ENCODE assay signal across 1 cellular context in genomic region chr1:18901147-18901951, GRCh38.
TF ChIP-seq lines count a peak whose summit lies in the region.

No MANE protein-coding gene starts in this region.

TF ChIP-seq in HepG2, 621 proteins besides CTCF, POLR2A, EP300 and RAD21 (continued from another document and continues in another):
- TF ChIP-seq, protein P1, sequence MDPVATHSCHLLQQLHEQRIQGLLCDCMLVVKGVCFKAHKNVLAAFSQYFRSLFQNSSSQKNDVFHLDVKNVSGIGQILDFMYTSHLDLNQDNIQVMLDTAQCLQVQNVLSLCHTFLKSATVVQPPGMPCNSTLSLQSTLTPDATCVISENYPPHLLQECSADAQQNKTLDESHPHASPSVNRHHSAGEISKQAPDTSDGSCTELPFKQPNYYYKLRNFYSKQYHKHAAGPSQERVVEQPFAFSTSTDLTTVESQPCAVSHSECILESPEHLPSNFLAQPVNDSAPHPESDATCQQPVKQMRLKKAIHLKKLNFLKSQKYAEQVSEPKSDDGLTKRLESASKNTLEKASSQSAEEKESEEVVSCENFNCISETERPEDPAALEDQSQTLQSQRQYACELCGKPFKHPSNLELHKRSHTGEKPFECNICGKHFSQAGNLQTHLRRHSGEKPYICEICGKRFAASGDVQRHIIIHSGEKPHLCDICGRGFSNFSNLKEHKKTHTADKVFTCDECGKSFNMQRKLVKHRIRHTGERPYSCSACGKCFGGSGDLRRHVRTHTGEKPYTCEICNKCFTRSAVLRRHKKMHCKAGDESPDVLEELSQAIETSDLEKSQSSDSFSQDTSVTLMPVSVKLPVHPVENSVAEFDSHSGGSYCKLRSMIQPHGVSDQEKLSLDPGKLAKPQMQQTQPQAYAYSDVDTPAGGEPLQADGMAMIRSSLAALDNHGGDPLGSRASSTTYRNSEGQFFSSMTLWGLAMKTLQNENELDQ (CRISPR knock-in tag; IDR thresholded peaks at IDR 0.05; ENCODE audit: borderline replicate concordance) = no peak
- TF ChIP-seq PHF20 (CRISPR knock-in tag; IDR thresholded peaks at IDR 0.05) = no peak
- TF ChIP-seq, protein P2, sequence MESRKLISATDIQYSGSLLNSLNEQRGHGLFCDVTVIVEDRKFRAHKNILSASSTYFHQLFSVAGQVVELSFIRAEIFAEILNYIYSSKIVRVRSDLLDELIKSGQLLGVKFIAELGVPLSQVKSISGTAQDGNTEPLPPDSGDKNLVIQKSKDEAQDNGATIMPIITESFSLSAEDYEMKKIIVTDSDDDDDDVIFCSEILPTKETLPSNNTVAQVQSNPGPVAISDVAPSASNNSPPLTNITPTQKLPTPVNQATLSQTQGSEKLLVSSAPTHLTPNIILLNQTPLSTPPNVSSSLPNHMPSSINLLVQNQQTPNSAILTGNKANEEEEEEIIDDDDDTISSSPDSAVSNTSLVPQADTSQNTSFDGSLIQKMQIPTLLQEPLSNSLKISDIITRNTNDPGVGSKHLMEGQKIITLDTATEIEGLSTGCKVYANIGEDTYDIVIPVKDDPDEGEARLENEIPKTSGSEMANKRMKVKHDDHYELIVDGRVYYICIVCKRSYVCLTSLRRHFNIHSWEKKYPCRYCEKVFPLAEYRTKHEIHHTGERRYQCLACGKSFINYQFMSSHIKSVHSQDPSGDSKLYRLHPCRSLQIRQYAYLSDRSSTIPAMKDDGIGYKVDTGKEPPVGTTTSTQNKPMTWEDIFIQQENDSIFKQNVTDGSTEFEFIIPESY (CRISPR knock-in tag; IDR thresholded peaks at IDR 0.05) = peak; percentile 38; the same call in 1 of the 2 replicates
- no peak for TF ChIP-seq ZSCAN22 (CRISPR knock-in tag; IDR thresholded peaks at IDR 0.05)
- TF ChIP-seq YEATS4 (CRISPR knock-in tag; IDR thresholded peaks at IDR 0.05; ENCODE audit: borderline replicate concordance) = peak; percentile 55; the same call in 1 of the 2 replicates
- TF ChIP-seq ZNF432 (CRISPR knock-in tag; IDR thresholded peaks at IDR 0.05; ENCODE audit: borderline replicate concordance) = no peak
- TF ChIP-seq NR2F1 (CRISPR knock-in tag; IDR thresholded peaks at IDR 0.05) = peak; percentile 89 to 96
- no peak for TF ChIP-seq PHB2 (IDR thresholded peaks at IDR 0.05; ENCODE audit: partially characterized antibody)
- no peak; the same call in 1 of the 2 replicates for TF ChIP-seq ZNF431 (CRISPR knock-in tag; IDR thresholded peaks at IDR 0.05; ENCODE audit: borderline replicate concordance, low read depth)
- no peak for TF ChIP-seq ZNF121 (CRISPR knock-in tag; IDR thresholded peaks at IDR 0.05)
- TF ChIP-seq RFXAP (CRISPR knock-in tag; IDR thresholded peaks at IDR 0.05; ENCODE audit: borderline replicate concordance) = peak; percentile 55; the same call in 1 of the 2 replicates
- no peak for TF ChIP-seq ZNF496 (CRISPR knock-in tag; IDR thresholded peaks at IDR 0.05; ENCODE audit: insufficient replicate concordance)
- TF ChIP-seq SRSF1 (optimal IDR thresholded peaks at IDR 0.05; ENCODE audit: low read depth, low read length) = peak; percentile 62
- peak; percentile 88 for TF ChIP-seq CEBPB (IDR thresholded peaks at IDR 0.05; ENCODE audit: borderline replicate concordance, low read depth, low read length)
- no peak for TF ChIP-seq GZF1 (CRISPR knock-in tag; IDR thresholded peaks at IDR 0.05)
- no peak for TF ChIP-seq ZNF678 (CRISPR knock-in tag; IDR thresholded peaks at IDR 0.05)
- no peak for TF ChIP-seq SYNCRIP (IDR thresholded peaks at IDR 0.05; ENCODE audit: insufficient read depth, low read depth, low read length)
- TF ChIP-seq ASH2L (IDR thresholded peaks at IDR 0.05; ENCODE audit: insufficient read length, low read depth, low read length) = no peak
- TF ChIP-seq, protein P3, sequence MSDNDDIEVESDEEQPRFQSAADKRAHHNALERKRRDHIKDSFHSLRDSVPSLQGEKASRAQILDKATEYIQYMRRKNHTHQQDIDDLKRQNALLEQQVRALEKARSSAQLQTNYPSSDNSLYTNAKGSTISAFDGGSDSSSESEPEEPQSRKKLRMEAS (IDR thresholded peaks at IDR 0.05) = peak; percentile 75
- TF ChIP-seq ATF6 (CRISPR knock-in tag; conservative IDR thresholded peaks at IDR 0.05) = no peak
- TF ChIP-seq ZNF274 (CRISPR knock-in tag; IDR thresholded peaks at IDR 0.05) = no peak
- no peak for TF ChIP-seq LBX2 (CRISPR knock-in tag; IDR thresholded peaks at IDR 0.05; ENCODE audit: borderline replicate concordance)
- TF ChIP-seq, protein P4, sequence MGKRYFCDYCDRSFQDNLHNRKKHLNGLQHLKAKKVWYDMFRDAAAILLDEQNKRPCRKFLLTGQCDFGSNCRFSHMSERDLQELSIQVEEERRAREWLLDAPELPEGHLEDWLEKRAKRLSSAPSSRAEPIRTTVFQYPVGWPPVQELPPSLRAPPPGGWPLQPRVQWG (CRISPR knock-in tag; IDR thresholded peaks at IDR 0.05; ENCODE audit: borderline replicate concordance, low read depth) = no peak
- no peak for TF ChIP-seq RBAK (CRISPR knock-in tag; IDR thresholded peaks at IDR 0.05)
- TF ChIP-seq MTF1 (CRISPR knock-in tag; IDR thresholded peaks at IDR 0.05) = no peak
- TF ChIP-seq CHCHD3 (CRISPR knock-in tag; IDR thresholded peaks at IDR 0.05) = no peak
- TF ChIP-seq RFX5 (IDR thresholded peaks at IDR 0.05; ENCODE audit: low read depth, low read length) = no peak
- TF ChIP-seq HIVEP1 (CRISPR knock-in tag; IDR thresholded peaks at IDR 0.05) = peak; percentile 64; the same call in 1 of the 2 replicates
- TF ChIP-seq, protein P5, sequence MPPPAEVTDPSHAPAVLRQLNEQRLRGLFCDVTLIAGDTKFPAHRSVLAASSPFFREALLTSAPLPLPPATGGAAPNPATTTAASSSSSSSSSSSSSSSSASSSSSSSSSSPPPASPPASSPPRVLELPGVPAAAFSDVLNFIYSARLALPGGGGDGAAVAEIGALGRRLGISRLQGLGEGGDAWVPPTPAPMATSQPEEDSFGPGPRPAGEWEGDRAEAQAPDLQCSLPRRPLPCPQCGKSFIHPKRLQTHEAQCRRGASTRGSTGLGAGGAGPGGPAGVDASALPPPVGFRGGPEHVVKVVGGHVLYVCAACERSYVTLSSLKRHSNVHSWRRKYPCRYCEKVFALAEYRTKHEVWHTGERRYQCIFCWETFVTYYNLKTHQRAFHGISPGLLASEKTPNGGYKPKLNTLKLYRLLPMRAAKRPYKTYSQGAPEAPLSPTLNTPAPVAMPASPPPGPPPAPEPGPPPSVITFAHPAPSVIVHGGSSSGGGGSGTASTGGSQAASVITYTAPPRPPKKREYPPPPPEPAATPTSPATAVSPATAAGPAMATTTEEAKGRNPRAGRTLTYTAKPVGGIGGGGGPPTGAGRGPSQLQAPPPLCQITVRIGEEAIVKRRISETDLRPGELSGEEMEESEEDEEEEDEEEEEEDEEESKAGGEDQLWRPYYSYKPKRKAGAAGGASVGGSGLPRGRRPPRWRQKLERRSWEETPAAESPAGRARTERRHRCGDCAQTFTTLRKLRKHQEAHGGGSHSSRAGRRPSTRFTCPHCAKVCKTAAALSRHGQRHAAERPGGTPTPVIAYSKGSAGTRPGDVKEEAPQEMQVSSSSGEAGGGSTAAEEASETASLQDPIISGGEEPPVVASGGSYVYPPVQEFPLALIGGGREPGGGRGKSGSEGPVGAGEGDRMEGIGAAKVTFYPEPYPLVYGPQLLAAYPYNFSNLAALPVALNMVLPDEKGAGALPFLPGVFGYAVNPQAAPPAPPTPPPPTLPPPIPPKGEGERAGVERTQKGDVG (CRISPR knock-in tag; IDR thresholded peaks at IDR 0.05; ENCODE audit: borderline replicate concordance) = no peak
- 0 out of 2 replicates have a peak, but pooled peaks have one; percentile 75 for TF ChIP-seq PAF1 (CRISPR knock-in tag; IDR thresholded peaks at IDR 0.05)
- peak; percentile 97 for TF ChIP-seq MIXL1 (CRISPR knock-in tag; IDR thresholded peaks at IDR 0.05)
- peak; percentile 76 for TF ChIP-seq FOXO1 (CRISPR knock-in tag; IDR thresholded peaks at IDR 0.05)
- TF ChIP-seq POLR2AphosphoS2 (IDR thresholded peaks at IDR 0.05; ENCODE audit: low read depth, low read length) = no peak
- TF ChIP-seq ZFX (CRISPR knock-in tag; IDR thresholded peaks at IDR 0.05; ENCODE audit: low read depth) = peak; percentile 59; the same call in 1 of the 2 replicates
- TF ChIP-seq SRF (IDR thresholded peaks at IDR 0.05; ENCODE audit: low read depth, low read length) = no peak
- TF ChIP-seq NR3C1 (CRISPR knock-in tag; IDR thresholded peaks at IDR 0.05) = no peak
- peak; percentile 84 for TF ChIP-seq ARID5B (CRISPR knock-in tag; IDR thresholded peaks at IDR 0.05)
- no peak for TF ChIP-seq ZNF142 (CRISPR knock-in tag; IDR thresholded peaks at IDR 0.05)
- peak; percentile 95 for TF ChIP-seq U2AF1 (optimal IDR thresholded peaks at IDR 0.05; ENCODE audit: low read depth, low read length)
- peak; percentile 65; the same call in 1 of the 2 replicates for TF ChIP-seq ZNF644 (CRISPR knock-in tag; IDR thresholded peaks at IDR 0.05; ENCODE audit: low read depth)
- TF ChIP-seq ZNF44 (CRISPR knock-in tag; IDR thresholded peaks at IDR 0.05) = no peak
- no peak for TF ChIP-seq MAFF (IDR thresholded peaks at IDR 0.05; ENCODE audit: low read depth, low read length)
- no peak for TF ChIP-seq KAT2B (IDR thresholded peaks at IDR 0.05; ENCODE audit: borderline replicate concordance, low read depth, low read length)
- no peak for TF ChIP-seq ZNF879 (CRISPR knock-in tag; IDR thresholded peaks at IDR 0.05)
- TF ChIP-seq ZNF235 (CRISPR knock-in tag; IDR thresholded peaks at IDR 0.05; ENCODE audit: borderline replicate concordance) = no peak
